23 cellular contexts compared by ENCODE assay signal in the genomic region with DNA sequence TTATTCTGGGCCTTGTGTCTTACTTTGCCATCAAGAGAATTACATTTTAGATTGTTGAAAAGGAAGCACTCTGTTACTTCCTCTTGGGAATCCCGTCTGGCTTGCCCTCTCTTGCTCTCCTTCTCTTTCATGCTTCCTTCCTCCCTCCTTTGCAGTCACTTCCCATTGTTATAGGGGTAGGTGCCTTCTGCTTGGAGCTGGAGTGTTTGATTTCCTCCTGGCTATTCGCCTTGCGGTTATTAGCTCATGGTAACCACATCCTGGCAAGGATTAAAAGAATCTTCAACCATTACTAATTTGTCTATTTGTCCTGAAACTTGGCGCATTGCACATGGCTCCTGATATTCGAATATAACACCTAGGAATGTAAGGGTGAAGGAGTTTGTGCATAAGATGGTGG.
DNase-seq lines count a peak whose midpoint lies in the region; ATAC-seq and TF ChIP-seq lines count a peak whose summit lies in the region.
"Had no signal": no experiment of that assay in that cellular context is flagged by ENCODE, and none has a peak within 500 bp of the region (broad histone marks: within the 10 kb centered on the region; RNA-seq: fewer than 3 reads in every experiment).

No MANE protein-coding gene starts in this region.

- no peak for ATAC-seq in HG03095 (IDR thresholded peaks at IDR 0.05; ENCODE audit: unreplicated experiment)
- ATAC-seq in HG03520 (IDR thresholded peaks at IDR 0.05; ENCODE audit: unreplicated experiment) = no peak
- ATAC-seq in HG03280 (IDR thresholded peaks at IDR 0.05; ENCODE audit: unreplicated experiment) = no peak
- ATAC-seq: activated T-helper 17 cell treated with anti-CD3 and anti-CD28 coated beads, Interleukin-2, amount 50 U/mL, for 72 hours; gastrocnemius medialis; lower lobe of right lung; T-helper 17 cell had no signal

- peaks cover 10 to 72% (median 53%) of the 10 kb centered on the region in 11 experiments; a peak in 21 of 22 replicates for H3K36me3 ChIP-seq in BLaER1 treated with 17β-estradiol and CSF1 and Interleukin-3, amounts not matched to agents 10 nM and 100 nM
- H3K36me3 ChIP-seq: cardiac muscle cell, gastrocnemius medialis, lower lobe of right lung, Peyer's patch had no signal

- no peak overlapping the region for H3K4me3 ChIP-seq in BLaER1 treated with 17β-estradiol and CSF1 and Interleukin-3, amounts not matched to agents 10 nM and 100 nM
- no peak overlapping the region for H3K4me3 ChIP-seq in astrocyte of the spinal cord (ENCODE audit: low read depth, low read length)
- H3K4me3 ChIP-seq in fibroblast of pulmonary artery (replicated peaks; ENCODE audit: low read depth, low read length) = no peak overlapping the region
- H3K4me3 ChIP-seq: cardiac muscle cell, gastrocnemius medialis, lower lobe of right lung, Peyer's patch, testis had no signal

- no peak for TF ChIP-seq CTCF in astrocyte of the spinal cord (IDR thresholded peaks at IDR 0.05; ENCODE audit: low read depth, low read length)
- TF ChIP-seq CTCF in fibroblast of pulmonary artery (IDR thresholded peaks at IDR 0.05; ENCODE audit: low read length, missing control alignments) = no peak

- H3K4me2 ChIP-seq in BLaER1 treated with 17β-estradiol and CSF1 and Interleukin-3, amounts not matched to agents 10 nM and 100 nM = peak overlapping the region; percentile 57 to 89 (median 76)

- H3K27ac ChIP-seq in BLaER1 treated with 17β-estradiol and CSF1 and Interleukin-3, amounts not matched to agents 10 nM and 100 nM = peak overlapping the region in 6 of 11 experiments; percentile 1 to 37 (median 19); a peak in 6 of 22 replicates
- H3K27ac ChIP-seq: C4-2B, cardiac muscle cell, gastrocnemius medialis, lower lobe of right lung, Peyer's patch, testis, VCaP had no signal

- H3K27me3 ChIP-seq in BLaER1 treated with 17β-estradiol and CSF1 and Interleukin-3, amounts not matched to agents 10 nM and 100 nM = no peaks in the 10 kb centered on the region
- H3K27me3 ChIP-seq: cardiac muscle cell, gastrocnemius medialis, Peyer's patch, testis had no signal

- H4K20me1 ChIP-seq in BLaER1 treated with 17β-estradiol and CSF1 and Interleukin-3, amounts not matched to agents 10 nM and 100 nM = peaks cover 0 to 47% (median 13%) of the 10 kb centered on the region in 11 experiments; a peak in 12 of 22 replicates

- H3K9ac ChIP-seq in BLaER1 treated with 17β-estradiol and CSF1 and Interleukin-3, amounts not matched to agents 10 nM and 100 nM = no peak overlapping the region

- peak; percentile 23 for DNase-seq in KBM-7
- peak; percentile 33 for DNase-seq in astrocyte of the spinal cord (ENCODE audit: low read depth, low spot score)
- DNase-seq in fibroblast of pulmonary artery (ENCODE audit: low read depth) = peak; percentile 15
- no peak for DNase-seq in glomerular visceral epithelial cell (ENCODE audit: extremely low spot score)
- DNase-seq: activated CD4-positive, alpha-beta T cell treated with anti-CD3 and anti-CD28 coated beads, Interleukin-2, amount 50 U/mL, for 1 hour; gastrocnemius medialis; islet precursor cell; lower lobe of right lung; NCI-H1105 treated with DMSO at 0.1 percent for 48 hours; NCI-H2081 treated with DMSO at 0.1 percent for 48 hours; NCI-H510A; Peyer's patch; stimulated activated CD4-positive, alpha-beta T cell treated with anti-CD3 and anti-CD28 coated beads, Interleukin-1b, Interleukin-23, amount 100 ng/mL, for 48 hours; T-helper 17 cell; testis had no signal

- H3K9me3 ChIP-seq in BLaER1 treated with 17β-estradiol and CSF1 and Interleukin-3, amounts not matched to agents 10 nM and 100 nM (replicated peaks in 1 of 11) = peaks cover 9 to 28% (median 22%) of the 10 kb centered on the region in 11 experiments; a peak in 21 of 22 replicates
- H3K9me3 ChIP-seq: gastrocnemius medialis, lower lobe of right lung, Peyer's patch, testis had no signal

- H3K4me1 ChIP-seq in BLaER1 treated with 17β-estradiol and CSF1 and Interleukin-3, amounts not matched to agents 10 nM and 100 nM = peaks cover 26 to 76% (median 51%) of the 10 kb centered on the region in 10 experiments
- H3K4me1 ChIP-seq: lower lobe of right lung, testis had no signal

- in situ Hi-C loops in KBM-7 (cut with MboI; ENCODE audit: low pct_unique_long_range_greater_than_20kb, low sequenced_read_pairs) = no loop called here
- in situ Hi-C loops in astrocyte of the spinal cord (cut with HindIII; ENCODE audit: low sequenced_read_pairs) = no loop called here
